1 cellular context compared by ENCODE assay signal in the genomic region with DNA sequence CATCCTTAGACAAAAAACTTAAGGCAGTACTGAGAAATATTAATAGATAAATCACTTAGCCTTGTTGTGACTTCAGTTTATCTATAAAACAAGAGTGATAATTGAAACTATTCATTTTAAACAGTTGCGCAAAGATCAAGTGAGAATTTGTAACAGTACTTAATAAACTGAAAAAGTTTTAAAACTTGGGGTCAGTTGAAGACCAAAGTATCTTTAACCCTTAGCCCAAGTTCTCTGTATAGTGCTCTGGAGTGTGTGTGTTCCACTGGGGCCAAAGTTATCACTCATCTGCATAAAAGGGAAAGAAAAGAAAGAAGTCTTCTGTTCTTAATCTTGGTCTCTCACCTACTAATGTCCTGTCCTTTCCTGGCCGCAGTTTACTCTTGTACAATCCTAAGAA.
TF ChIP-seq lines count a peak whose summit lies in the region.

No MANE protein-coding gene starts in this region.

TF ChIP-seq in WTC11, 78 proteins besides CTCF, POLR2A, EP300 and RAD21 (continued from another document):
- no peak for TF ChIP-seq NR1H2 (CRISPR knock-in tag; IDR thresholded peaks at IDR 0.05)
